ENCODE assay signal across 1 cellular context in genomic region chr5:175436403-175436802, GRCh38.
TF ChIP-seq lines count a peak whose summit lies in the region.

No MANE protein-coding gene starts in this region.

TF ChIP-seq in WTC11, 78 proteins besides CTCF, POLR2A, EP300 and RAD21:
- TF ChIP-seq ZNF232 (CRISPR knock-in tag; IDR thresholded peaks at IDR 0.05), result no peak
- no peak for TF ChIP-seq NFATC4 (CRISPR knock-in tag; IDR thresholded peaks at IDR 0.05)
- TF ChIP-seq RELA (CRISPR knock-in tag; IDR thresholded peaks at IDR 0.05; ENCODE audit: borderline replicate concordance), result no peak
- no peak for TF ChIP-seq ZNF138 (CRISPR knock-in tag; conservative IDR thresholded peaks at IDR 0.05)
- TF ChIP-seq NR1H2 (CRISPR knock-in tag; IDR thresholded peaks at IDR 0.05), result no peak
TF ChIP-seq in WTC11: peak in this region for 0.
